1 cellular context compared by ENCODE assay signal in genomic region chr14:24232121-24232644, GRCh38.
TF ChIP-seq lines count a peak whose summit lies in the region.

TSS of gene NEDD8 (minus strand) at chr14:24232367. CDS start at chr14:24232267, 100 bp downstream.

TF ChIP-seq in HepG2, 621 proteins besides CTCF, POLR2A, EP300 and RAD21 (continued from another document and continues in another):
- TF ChIP-seq ZNF263 (CRISPR knock-in tag; IDR thresholded peaks at IDR 0.05) (peak; percentile 31), ZNF317 (CRISPR knock-in tag; IDR thresholded peaks at IDR 0.05) (peak; percentile 92), ERF (CRISPR knock-in tag; IDR thresholded peaks at IDR 0.05) (peak; percentile 67), NR2C2 (CRISPR knock-in tag; IDR thresholded peaks at IDR 0.05; ENCODE audit: borderline replicate concordance) (peak; percentile 99), ZNF407 (CRISPR knock-in tag; IDR thresholded peaks at IDR 0.05; ENCODE audit: not compliant biosample characterization) (peak; percentile 90), ZNF878 (CRISPR knock-in tag; IDR thresholded peaks at IDR 0.05) (no peak), UBTF (CRISPR knock-in tag; IDR thresholded peaks at IDR 0.05) (peak; percentile 79), ZNF513 (CRISPR knock-in tag; conservative IDR thresholded peaks at IDR 0.05) (peak; percentile 100; the same call in 1 of the 2 replicates), ZNF615 (CRISPR knock-in tag; IDR thresholded peaks at IDR 0.05; ENCODE audit: borderline replicate concordance) (peak; percentile 84), ZFP36L2 (CRISPR knock-in tag; IDR thresholded peaks at IDR 0.05) (peak; percentile 43; the same call in 1 of the 2 replicates), HCFC1 (IDR thresholded peaks at IDR 0.05; ENCODE audit: low read depth, low read length) (peak; percentile 98), SYNCRIP (IDR thresholded peaks at IDR 0.05; ENCODE audit: insufficient read depth, low read depth, low read length) (no peak), ZNF468 (CRISPR knock-in tag; IDR thresholded peaks at IDR 0.05) (0 out of 2 replicates have a peak, but pooled peaks have one; percentile 70), YEATS2 (CRISPR knock-in tag; IDR thresholded peaks at IDR 0.05; ENCODE audit: borderline replicate concordance) (peak; percentile 78; the same call in 1 of the 2 replicates), SMAD9 (CRISPR knock-in tag; IDR thresholded peaks at IDR 0.05) (peak; percentile 84; the same call in 1 of the 2 replicates), SOX13 (IDR thresholded peaks at IDR 0.05) (0 out of 2 replicates have a peak, but pooled peaks have one; percentile 51), SOX13 (CRISPR knock-in tag; conservative IDR thresholded peaks at IDR 0.05 in 1 of 2, IDR thresholded peaks at IDR 0.05 in 1 of 2) (0 out of 4 replicates have a peak, but pooled peaks of 1 of the 2 experiments have one; percentile 9), ZNF687 (CRISPR knock-in tag; IDR thresholded peaks at IDR 0.05) (peak; percentile 89; the same call in 1 of the 2 replicates), CCAR2 (optimal IDR thresholded peaks at IDR 0.05; ENCODE audit: low read depth, low read length) (no peak), ZNF605 (CRISPR knock-in tag; IDR thresholded peaks at IDR 0.05) (peak; percentile 100), PRDM15 (CRISPR knock-in tag; IDR thresholded peaks at IDR 0.05) (no peak), ZNF335 (CRISPR knock-in tag; IDR thresholded peaks at IDR 0.05) (peak; percentile 71), ZBTB4 (CRISPR knock-in tag; IDR thresholded peaks at IDR 0.05; ENCODE audit: borderline replicate concordance) (peak; percentile 30; the same call in 1 of the 2 replicates), ZFY (CRISPR knock-in tag; IDR thresholded peaks at IDR 0.05) (peak; percentile 73), ZNF10 (CRISPR knock-in tag; IDR thresholded peaks at IDR 0.05; ENCODE audit: borderline replicate concordance, low read depth) (no peak), PBX3 (CRISPR knock-in tag; IDR thresholded peaks at IDR 0.05; ENCODE audit: borderline replicate concordance) (no peak), ZNF337 (CRISPR knock-in tag; IDR thresholded peaks at IDR 0.05; ENCODE audit: borderline replicate concordance, low read depth) (peak; percentile 98; the same call in 1 of the 2 replicates), SP4 (CRISPR knock-in tag; IDR thresholded peaks at IDR 0.05) (peak; percentile 90), KDM3A (CRISPR knock-in tag; IDR thresholded peaks at IDR 0.05; ENCODE audit: low read depth) (peak; percentile 72)
